In genomic region chr6:8875986-8876385, GRCh38 we compare ENCODE assay signal across 18 cellular contexts.
"Had no signal": no experiment of that assay in that cellular context is flagged by ENCODE, and none has a peak within 500 bp of the region (broad histone marks: within the 10 kb centered on the region; RNA-seq: fewer than 3 reads in every experiment).

No MANE protein-coding gene starts in this region.

- H3K9me3 ChIP-seq: heart left ventricle, ovary, thyroid gland had no signal

- H3K27ac ChIP-seq: dorsolateral prefrontal cortex, heart left ventricle, neural progenitor cell, ovary, thyroid gland had no signal

- H3K4me1 ChIP-seq: heart left ventricle, neural progenitor cell, thyroid gland had no signal

- H3K4me3 ChIP-seq: dorsolateral prefrontal cortex, heart left ventricle, lung, neural progenitor cell, ovary, thyroid gland had no signal

- DNase-seq: dorsolateral prefrontal cortex; effector CD8-positive, alpha-beta T cell; foreskin melanocyte; heart left ventricle; hippocampal formation; left colon; left ventricle myocardium superior; mesenchymal stem cell; midbrain; nucleus accumbens; ovary; right cardiac atrium; small intestine; stimulated activated CD4-positive, alpha-beta T cell treated with anti-CD3 and anti-CD28 coated beads, Interleukin-12 subunit alpha, Interleukin-12 subunit beta, amount 100 ng/mL, for 4 hours; stimulated activated naive CD4-positive, alpha-beta T cell treated with Interleukin-2 at 50 U/mL for 16 hours; thyroid gland had no signal

- H3K27me3 ChIP-seq: heart left ventricle, neural progenitor cell, ovary, thyroid gland had no signal

- H3K36me3 ChIP-seq: heart left ventricle, neural progenitor cell, ovary, thyroid gland had no signal
